In the genomic region with DNA sequence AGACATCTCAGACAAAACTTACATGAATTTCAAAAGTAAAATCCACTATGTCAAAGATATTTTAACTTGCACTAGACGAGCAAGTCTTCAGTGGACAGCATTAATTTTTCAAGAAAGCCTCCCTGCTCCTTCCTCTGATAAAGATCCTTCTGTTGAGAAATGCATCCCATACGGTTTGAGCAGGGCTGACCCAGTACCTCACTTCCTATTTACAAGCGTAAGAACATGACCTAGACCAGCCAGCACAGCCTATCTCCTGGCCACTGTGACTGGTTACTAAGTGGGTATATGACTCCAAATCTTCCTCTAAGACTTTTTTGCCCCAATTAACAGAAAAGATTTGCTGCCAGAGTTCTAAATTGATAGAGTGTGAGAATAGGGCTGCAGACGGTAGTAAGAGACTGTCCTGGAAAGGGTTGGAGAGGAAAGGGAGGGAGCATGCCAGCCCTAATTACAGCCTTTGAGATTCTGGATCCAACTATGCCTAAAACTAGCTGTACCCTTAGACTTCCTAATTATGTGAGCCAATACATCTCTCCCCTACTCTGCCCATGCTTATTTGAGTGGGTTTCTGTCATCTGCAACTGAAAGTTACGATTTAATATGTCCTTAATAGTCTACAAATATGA, we compare ENCODE assay signal across 16 cellular contexts.
DNase-seq lines count a peak whose midpoint lies in the region; ATAC-seq and TF ChIP-seq lines count a peak whose summit lies in the region.
"Had no signal": no experiment of that assay in that cellular context is flagged by ENCODE, and none has a peak within 500 bp of the region (broad histone marks: within the 10 kb centered on the region; RNA-seq: fewer than 3 reads in every experiment).

No MANE protein-coding gene starts in this region.

- TF ChIP-seq CTCF in chondrocyte (IDR thresholded peaks at IDR 0.05) = no peak

- ATAC-seq in left lobe of liver = peak; percentile 52

- peak overlapping the region; percentile 39 for H3K27ac Mint-ChIP-seq in chondrocyte (ENCODE audit: unreplicated experiment)
- H3K27ac Mint-ChIP-seq: activated CD4-positive, alpha-beta T cell treated with anti-CD3 and anti-CD28 coated beads, Interleukin-2, amount 10 ng/mL, durations not matched to agents 24 days and 14 days; activated naive CD8-positive, alpha-beta T cell treated with anti-CD3 and anti-CD28 coated beads, Interleukin-2, amount 10 ng/mL, durations not matched to agents 7 days and 5 days; natural killer cell had no signal

- DNase-seq in AG20443 (ENCODE audit: low spot score) (peak; percentile 19), MV-4-11 (lab: John Stamatoyannopoulos, UW) (peak; percentile 24), chondrocyte (ENCODE audit: low spot score) (no peak), left lobe of liver (ENCODE audit: low spot score) (no peak), NCI-H748 (lab: John Stamatoyannopoulos, UW; ENCODE audit: unreplicated experiment) (no peak), T1000 (lab: John Stamatoyannopoulos, UW) (no peak), amniotic stem cell (lab: John Stamatoyannopoulos, UW) (no peak)
- no peak for DNase-seq in NK-92 treated with Interleukin-12 subunit alpha and Interleukin-12 subunit beta, amount 100 ng/mL, for 24 hours (lab: John Stamatoyannopoulos, UW)
- DNase-seq: activated CD4-positive, alpha-beta T cell treated with anti-CD3 and anti-CD28 coated beads, Interleukin-2, amount 10 ng/mL, durations not matched to agents 24 days and 14 days; activated naive CD8-positive, alpha-beta T cell treated with anti-CD3 and anti-CD28 coated beads, Interleukin-2, amount 10 ng/mL, durations not matched to agents 7 days and 5 days; activated T-cell treated with anti-CD3 and anti-CD28 coated beads, Interleukin-2, amount 50 U/mL, for 1 hour; natural killer cell; NCI-H187 treated with DMSO at 0.1 percent for 48 hours; sigmoid colon; stimulated activated CD4-positive, alpha-beta T cell treated with anti-CD3 and anti-CD28 coated beads, Interleukin-4, amount 100 ng/mL, for 1 hour; tibial artery had no signal

- peaks cover 4% of the 10 kb centered on the region for H3K36me3 Mint-ChIP-seq in chondrocyte (ENCODE audit: low read depth)
- H3K36me3 Mint-ChIP-seq: activated naive CD8-positive, alpha-beta T cell treated with anti-CD3 and anti-CD28 coated beads, Interleukin-2, amount 10 ng/mL, durations not matched to agents 7 days and 5 days; natural killer cell had no signal

- peaks cover 35% of the 10 kb centered on the region for H3K4me1 Mint-ChIP-seq in chondrocyte (ENCODE audit: low read depth)
- H3K4me1 Mint-ChIP-seq: activated CD4-positive, alpha-beta T cell treated with anti-CD3 and anti-CD28 coated beads, Interleukin-2, amount 10 ng/mL, durations not matched to agents 24 days and 14 days; natural killer cell had no signal

- H3K4me3 Mint-ChIP-seq in chondrocyte (ENCODE audit: unreplicated experiment) = no peak overlapping the region
- H3K4me3 Mint-ChIP-seq: activated CD4-positive, alpha-beta T cell treated with anti-CD3 and anti-CD28 coated beads, Interleukin-2, amount 10 ng/mL, durations not matched to agents 24 days and 14 days; activated naive CD8-positive, alpha-beta T cell treated with anti-CD3 and anti-CD28 coated beads, Interleukin-2, amount 10 ng/mL, durations not matched to agents 7 days and 5 days; natural killer cell had no signal

- H3K9me3 Mint-ChIP-seq in chondrocyte (ENCODE audit: low read depth) = no peaks in the 10 kb centered on the region
- H3K9me3 Mint-ChIP-seq: activated CD4-positive, alpha-beta T cell treated with anti-CD3 and anti-CD28 coated beads, Interleukin-2, amount 10 ng/mL, durations not matched to agents 24 days and 14 days; activated naive CD8-positive, alpha-beta T cell treated with anti-CD3 and anti-CD28 coated beads, Interleukin-2, amount 10 ng/mL, durations not matched to agents 7 days and 5 days; natural killer cell had no signal

- no peaks in the 10 kb centered on the region for H3K27me3 Mint-ChIP-seq in chondrocyte (ENCODE audit: low read depth)

Comparison
In these comparisons a context has a peak if more than half of its experiments do, and no peak if none do; other contexts are left out.
1. DNase-seq: peak in AG20443 (single experiment) and MV-4-11 (single experiment); none in chondrocyte (single experiment), left lobe of liver (single experiment), NCI-H748 (single experiment), NK-92 treated with Interleukin-12 subunit alpha and Interleukin-12 subunit beta, amount 100 ng/mL, for 24 hours (single experiment), T1000 (single experiment) and amniotic stem cell (single experiment).